In the genomic region with DNA sequence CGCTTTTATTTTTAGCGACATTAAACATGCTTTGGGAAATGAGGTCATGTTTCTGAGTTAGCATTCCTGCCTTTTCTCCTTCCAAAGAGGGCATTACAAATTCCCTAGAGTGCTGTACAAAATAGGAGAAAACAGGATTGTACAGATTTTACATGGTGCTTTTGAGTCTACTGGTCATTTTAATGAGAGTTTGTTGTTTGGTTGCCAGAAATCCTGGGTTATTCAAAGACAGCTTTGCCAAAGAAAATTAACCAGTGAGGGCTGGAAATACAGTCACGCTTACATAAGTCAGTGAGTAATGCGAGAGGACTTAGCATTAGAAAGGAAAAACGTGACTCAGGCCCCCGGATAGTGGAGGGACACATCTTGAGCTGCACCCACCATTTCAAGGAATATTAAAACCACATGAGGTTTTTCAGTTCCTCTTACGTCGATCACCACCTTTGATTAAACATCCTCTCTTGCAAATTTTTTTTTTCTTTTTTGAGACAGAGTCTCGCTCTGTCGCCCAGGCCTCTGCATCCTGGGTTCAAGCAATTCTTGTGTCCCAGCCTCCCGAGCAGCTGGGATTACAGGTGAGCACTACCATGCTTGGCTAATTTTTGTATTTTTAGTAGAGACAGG, we compare ENCODE assay signal across 8 cellular contexts. TPM values are rescaled to one million over a fixed set of nuclear protein-coding genes. Genes with fewer than 3 reads are reported as not detected.
A peak's percentile ranks its signal among the peaks of the same experiment; 100 is the strongest.
DNase-seq lines count a peak whose midpoint lies in the region; ATAC-seq and TF ChIP-seq lines count a peak whose summit lies in the region.

No MANE protein-coding gene starts in this region.

- H3K9me3 ChIP-seq in psoas muscle = no peaks in the 10 kb centered on the region

- TF ChIP-seq CTCF in psoas muscle (IDR thresholded peaks at IDR 0.05) = no peak

- peak; percentile 25 for DNase-seq in HPDE6-E6E7 (ENCODE audit: extremely low spot score)
- peak; percentile 51 to 59 for DNase-seq in activated CD4-positive, alpha-beta T cell treated with anti-CD3 and anti-CD28 coated beads for 24 hours (ENCODE audit: low read depth in 2 of 2)
- DNase-seq in dermis blood vessel endothelial cell = peak; percentile 95
- DNase-seq in psoas muscle = no peak
- DNase-seq in NCI-H2107 treated with DMSO at 0.1 percent for 48 hours (lab: John Stamatoyannopoulos, UW; ENCODE audit: unreplicated experiment) = no peak

- H3K4me3 ChIP-seq in psoas muscle = peak overlapping the region; percentile 16

- H3K4me1 ChIP-seq in psoas muscle = peaks cover 32% of the 10 kb centered on the region

- no peaks in the 10 kb centered on the region for H3K36me3 ChIP-seq in psoas muscle (ENCODE audit: insufficient read depth in 1 of 2, low read depth in 1 of 2)

- intact Hi-C loops in psoas muscle (cut with DNase I) = loop anchor here (5.0 to 10.0 kb wide), 3 partner anchors 54 to 497 kb away; a partner anchor contains a TSS

- H3K27me3 ChIP-seq in psoas muscle (ENCODE audit: insufficient read depth in 3 of 3, low read length in 2 of 3) = no peaks in the 10 kb centered on the region

- H3K27ac ChIP-seq in psoas muscle = peak overlapping the region; percentile 85

- 24 to 34% (median 25%) methylated on average over 11 of the region's 11 CpGs for WGBS in psoas muscle, 3 donors

- ATAC-seq in GM18517 (IDR thresholded peaks at IDR 0.05; ENCODE audit: unreplicated experiment) = peak; percentile 46
- peak in 1 of 4 donors; percentile 24 for ATAC-seq in psoas muscle
- ATAC-seq in GM18519 (IDR thresholded peaks at IDR 0.05; ENCODE audit: low FRiP score, unreplicated experiment) = no peak
- ATAC-seq in HG02970 (IDR thresholded peaks at IDR 0.05; ENCODE audit: low FRiP score, unreplicated experiment) = no peak

RNA-seq across cellular contexts. Expression of a gene that starts 55.4 kb away (rescaled TPM):
- total RNA-seq in dermis blood vessel endothelial cell (62.3 and 79.0 TPM in 2 replicates), psoas muscle (10 to 100 TPM; 17.3 to 56.1 (median 43.5) TPM)
- polyA plus RNA-seq in psoas muscle = 10 to 100 TPM in 2 of 3 donors, 1 to 10 TPM in 1; 6.3 to 13.1 (median 11.2) TPM

Comparison
In these comparisons a context has a peak if more than half of its experiments do, and no peak if none do; other contexts are left out.
1. DNase-seq: peak in HPDE6-E6E7 (single experiment), activated CD4-positive, alpha-beta T cell treated with anti-CD3 and anti-CD28 coated beads for 24 hours (2 of 2) and dermis blood vessel endothelial cell (single experiment); none in psoas muscle (0 of 2) and NCI-H2107 treated with DMSO at 0.1 percent for 48 hours (single experiment).